13 cellular contexts compared by ENCODE assay signal in genomic region chr22:20433191-20433590, GRCh38.
"Had no signal": no experiment of that assay in that cellular context is flagged by ENCODE, and none has a peak within 500 bp of the region (broad histone marks: within the 10 kb centered on the region; RNA-seq: fewer than 3 reads in every experiment).

No MANE protein-coding gene starts in this region.

- H3K27ac Mint-ChIP-seq: activated CD4-positive, alpha-beta memory T cell treated with anti-CD3 and anti-CD28 coated beads for 36 hours; activated CD4-positive, alpha-beta T cell treated with anti-CD3 and anti-CD28 coated beads for 36 hours; activated naive CD8-positive, alpha-beta T cell treated with anti-CD3 and anti-CD28 coated beads, Interleukin-2, amount 10 ng/mL, durations not matched to agents 7 days and 5 days; stimulated activated memory B cell treated with anti-CD40 and anti-IgM and Interleukin-4, amounts not matched to agents 10 μg/mL and 1 μg/mL and 100 μg/mL, for 72 hours had no signal

- H3K9me3 ChIP-seq: ovary, tibial artery, vagina had no signal

- H3K27ac ChIP-seq: ovary, tibial artery, vagina had no signal

- ATAC-seq: activated CD4-positive, alpha-beta T cell treated with anti-CD3 and anti-CD28 coated beads for 36 hours; stimulated activated memory B cell treated with anti-CD40 and anti-IgM and Interleukin-4, amounts not matched to agents 10 μg/mL and 1 μg/mL and 100 μg/mL, for 72 hours had no signal

- DNase-seq: activated CD4-positive, alpha-beta memory T cell treated with anti-CD3 and anti-CD28 coated beads for 36 hours; activated CD4-positive, alpha-beta T cell treated with anti-CD3 and anti-CD28 coated beads for 36 hours; activated CD8-positive, alpha-beta memory T cell treated with anti-CD3 and anti-CD28 coated beads, Interleukin-2, amount 50 U/mL, for 4 hours; activated gamma-delta T cell treated with Interleukin-2 at 50 U/mL for 16 hours; activated naive CD8-positive, alpha-beta T cell treated with anti-CD3 and anti-CD28 coated beads, Interleukin-2, amount 10 ng/mL, durations not matched to agents 7 days and 5 days; effector CD8-positive, alpha-beta T cell; foreskin fibroblast; hypothalamus; stimulated activated CD4-positive, alpha-beta T cell treated with anti-CD3 and anti-CD28 coated beads, Interleukin-2, amount 100 ng/mL, for 48 hours had no signal

- H3K4me3 Mint-ChIP-seq: activated CD4-positive, alpha-beta memory T cell treated with anti-CD3 and anti-CD28 coated beads for 36 hours; activated CD4-positive, alpha-beta T cell treated with anti-CD3 and anti-CD28 coated beads for 36 hours; activated naive CD8-positive, alpha-beta T cell treated with anti-CD3 and anti-CD28 coated beads, Interleukin-2, amount 10 ng/mL, durations not matched to agents 7 days and 5 days; stimulated activated memory B cell treated with anti-CD40 and anti-IgM and Interleukin-4, amounts not matched to agents 10 μg/mL and 1 μg/mL and 100 μg/mL, for 72 hours had no signal

- H3K27me3 ChIP-seq: ovary, tibial artery, vagina had no signal

- H3K4me3 ChIP-seq: ovary, tibial artery, vagina had no signal

- H3K36me3 Mint-ChIP-seq: activated CD4-positive, alpha-beta memory T cell treated with anti-CD3 and anti-CD28 coated beads for 36 hours; activated naive CD8-positive, alpha-beta T cell treated with anti-CD3 and anti-CD28 coated beads, Interleukin-2, amount 10 ng/mL, durations not matched to agents 7 days and 5 days; stimulated activated memory B cell treated with anti-CD40 and anti-IgM and Interleukin-4, amounts not matched to agents 10 μg/mL and 1 μg/mL and 100 μg/mL, for 72 hours had no signal

- H3K9me3 Mint-ChIP-seq: activated CD4-positive, alpha-beta memory T cell treated with anti-CD3 and anti-CD28 coated beads for 36 hours; activated naive CD8-positive, alpha-beta T cell treated with anti-CD3 and anti-CD28 coated beads, Interleukin-2, amount 10 ng/mL, durations not matched to agents 7 days and 5 days; stimulated activated memory B cell treated with anti-CD40 and anti-IgM and Interleukin-4, amounts not matched to agents 10 μg/mL and 1 μg/mL and 100 μg/mL, for 72 hours had no signal

- H3K36me3 ChIP-seq: ovary, vagina had no signal
